ENCODE assay signal across 16 cellular contexts in the genomic region with DNA sequence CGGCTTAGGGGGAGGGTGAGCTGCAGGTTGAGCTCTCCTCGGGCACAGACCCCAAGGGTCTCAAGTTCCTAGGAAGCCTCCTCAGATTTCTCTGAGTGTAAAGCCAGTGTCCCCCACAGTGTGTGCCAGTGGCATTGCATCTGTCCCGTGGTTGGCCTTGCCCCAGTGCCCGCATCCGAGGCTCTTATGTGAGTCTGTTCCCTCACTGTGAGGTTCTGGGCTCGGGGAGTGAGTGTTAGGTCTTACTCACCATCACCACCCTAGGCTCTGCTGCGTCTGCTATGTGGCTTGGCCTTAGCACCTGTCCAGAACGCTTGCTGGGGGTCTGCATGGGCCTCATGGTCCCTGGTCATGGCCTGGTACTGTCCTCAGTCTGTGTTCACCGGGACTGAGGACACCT.
DNase-seq lines count a peak whose midpoint lies in the region; ATAC-seq and TF ChIP-seq lines count a peak whose summit lies in the region.
"Had no signal": no experiment of that assay in that cellular context is flagged by ENCODE, and none has a peak within 500 bp of the region (broad histone marks: within the 10 kb centered on the region; RNA-seq: fewer than 3 reads in every experiment).

No MANE protein-coding gene starts in this region.

- DNase-seq in osteoblast (ENCODE audit: insufficient read length, low spot score, missing footprints) (peak; percentile 48), left lung (no peak), NK-92 (lab: John Stamatoyannopoulos, UW; ENCODE audit: unreplicated experiment) (no peak), GM23338 (ENCODE audit: low spot score) (no peak)
- DNase-seq: ACHN; CD8-positive, alpha-beta T cell; COR-L47; DMS153; DMS79 treated with DMSO at 0.1 percent for 48 hours; EL had no signal

- H3K4me3 ChIP-seq in BLaER1 (no peak overlapping the region), osteoblast (ENCODE audit: insufficient read depth, low read length) (no peak overlapping the region), left lung (no peak overlapping the region), GM23338 (no peak overlapping the region)

- H3K36me3 ChIP-seq in BLaER1, result no peaks in the 10 kb centered on the region
- no peaks in the 10 kb centered on the region for H3K36me3 ChIP-seq in osteoblast (ENCODE audit: insufficient read depth, low read length)
- H3K36me3 ChIP-seq in left lung, result no peaks in the 10 kb centered on the region
- H3K36me3 ChIP-seq in GM23338 (ENCODE audit: insufficient read depth), result no peaks in the 10 kb centered on the region

- H3K9me3 ChIP-seq in BLaER1 (no peaks in the 10 kb centered on the region), osteoblast (ENCODE audit: low read depth, low read length) (no peaks in the 10 kb centered on the region), left lung (no peaks in the 10 kb centered on the region)

- H3K9me2 ChIP-seq in GM23338 (ENCODE audit: insufficient read depth), result no peaks in the 10 kb centered on the region

- H2AFZ ChIP-seq in osteoblast (ENCODE audit: low read length) (no peak overlapping the region), GM23338 (no peak overlapping the region)

- intact Hi-C loops in left lung (cut with DNase I), result no loop called here

- H3K4me2 ChIP-seq in BLaER1 (peak overlapping the region; percentile 62), osteoblast (ENCODE audit: insufficient read depth, low read length) (no peak overlapping the region), GM23338 (no peak overlapping the region)

- H3K79me2 ChIP-seq in osteoblast (ENCODE audit: insufficient read depth, low read length) (no peaks in the 10 kb centered on the region), GM23338 (replicated peaks; ENCODE audit: insufficient read depth) (no peaks in the 10 kb centered on the region)

- no peaks in the 10 kb centered on the region; the same call in 2 of the 3 replicates for H3K9me3 Mint-ChIP-seq in GM23338
- H3K9me3 Mint-ChIP-seq: CD8-positive, alpha-beta T cell had no signal

- H3K4me1 Mint-ChIP-seq in GM23338, result peaks cover 17% of the 10 kb centered on the region

- ATAC-seq in left lung, result no peak
- no peak for ATAC-seq in GM23338
- ATAC-seq: CD8-positive, alpha-beta T cell; HCT116 had no signal

- H3K4me3 Mint-ChIP-seq in GM23338, result no peak overlapping the region
- H3K4me3 Mint-ChIP-seq: CD8-positive, alpha-beta T cell had no signal

- H4K20me1 ChIP-seq in BLaER1 (no peaks in the 10 kb centered on the region), osteoblast (ENCODE audit: insufficient read depth, low read length) (no peaks in the 10 kb centered on the region), GM23338 (replicated peaks; ENCODE audit: insufficient read depth) (0 out of 2 replicates have a peak, but pooled peaks cover 3% of the 10 kb centered on the region)

- no peak overlapping the region for H3K27ac Mint-ChIP-seq in GM23338
- H3K27ac Mint-ChIP-seq: CD8-positive, alpha-beta T cell had no signal

- no peaks in the 10 kb centered on the region; the same call in 2 of the 3 replicates for H3K36me3 Mint-ChIP-seq in GM23338 (ENCODE audit: low read depth)
- H3K36me3 Mint-ChIP-seq: CD8-positive, alpha-beta T cell had no signal

- H3K9ac ChIP-seq in BLaER1, result no peak overlapping the region

- no peaks in the 10 kb centered on the region for H3F3A ChIP-seq in GM23338 (replicated peaks; ENCODE audit: low read depth)

- H3K27me3 Mint-ChIP-seq in GM23338 (ENCODE audit: insufficient read depth, low read depth, poor library complexity), result peaks cover 27% of the 10 kb centered on the region

- H3K27me3 ChIP-seq in BLaER1 (no peaks in the 10 kb centered on the region), osteoblast (ENCODE audit: insufficient read depth, low read length) (no peaks in the 10 kb centered on the region), left lung (no peaks in the 10 kb centered on the region), GM23338 (ENCODE audit: insufficient read depth) (no peaks in the 10 kb centered on the region)

- H3K27ac ChIP-seq in BLaER1, result peak overlapping the region; percentile 45
- H3K27ac ChIP-seq in angular gyrus (ENCODE audit: low read depth, low read length), result peak overlapping the region; percentile 34
- H3K27ac ChIP-seq in osteoblast (ENCODE audit: low read depth, low read length), result no peak overlapping the region
- H3K27ac ChIP-seq in temporal lobe (ENCODE audit: low read depth, low read length), result peak overlapping the region; percentile 42
- H3K27ac ChIP-seq in left lung, result no peak overlapping the region
- H3K27ac ChIP-seq in GM23338 (ENCODE audit: low read depth), result no peak overlapping the region
- H3K27ac ChIP-seq: C4-2B, HL-60 had no signal

- TF ChIP-seq CTCF in osteoblast (IDR thresholded peaks at IDR 0.05; ENCODE audit: extremely low read depth, low read depth, low read length) (no peak), left lung (IDR thresholded peaks at IDR 0.05) (no peak), GM23338 (conservative IDR thresholded peaks at IDR 0.05; ENCODE audit: low read depth in 2 of 2) (no peak)

- H3K4me1 ChIP-seq in BLaER1, result peaks cover 66% of the 10 kb centered on the region
- H3K4me1 ChIP-seq in osteoblast (ENCODE audit: insufficient read depth, low read length), result peaks cover 2% of the 10 kb centered on the region
- no peaks in the 10 kb centered on the region for H3K4me1 ChIP-seq in left lung
- no peaks in the 10 kb centered on the region for H3K4me1 ChIP-seq in GM23338 (ENCODE audit: insufficient read depth)

TF ChIP-seq in GM23338, 12 proteins besides CTCF, POLR2A, EP300 and RAD21 (continues in another document):
- TF ChIP-seq POLR2AphosphoS5 (IDR thresholded peaks at IDR 0.05; ENCODE audit: low read depth) (no peak), EZH2 (IDR thresholded peaks at IDR 0.05; ENCODE audit: low read depth, unreplicated experiment) (no peak), EZH2phosphoT487 (IDR thresholded peaks at IDR 0.05; ENCODE audit: unreplicated experiment) (no peak)
- TF ChIP-seq, protein P1, sequence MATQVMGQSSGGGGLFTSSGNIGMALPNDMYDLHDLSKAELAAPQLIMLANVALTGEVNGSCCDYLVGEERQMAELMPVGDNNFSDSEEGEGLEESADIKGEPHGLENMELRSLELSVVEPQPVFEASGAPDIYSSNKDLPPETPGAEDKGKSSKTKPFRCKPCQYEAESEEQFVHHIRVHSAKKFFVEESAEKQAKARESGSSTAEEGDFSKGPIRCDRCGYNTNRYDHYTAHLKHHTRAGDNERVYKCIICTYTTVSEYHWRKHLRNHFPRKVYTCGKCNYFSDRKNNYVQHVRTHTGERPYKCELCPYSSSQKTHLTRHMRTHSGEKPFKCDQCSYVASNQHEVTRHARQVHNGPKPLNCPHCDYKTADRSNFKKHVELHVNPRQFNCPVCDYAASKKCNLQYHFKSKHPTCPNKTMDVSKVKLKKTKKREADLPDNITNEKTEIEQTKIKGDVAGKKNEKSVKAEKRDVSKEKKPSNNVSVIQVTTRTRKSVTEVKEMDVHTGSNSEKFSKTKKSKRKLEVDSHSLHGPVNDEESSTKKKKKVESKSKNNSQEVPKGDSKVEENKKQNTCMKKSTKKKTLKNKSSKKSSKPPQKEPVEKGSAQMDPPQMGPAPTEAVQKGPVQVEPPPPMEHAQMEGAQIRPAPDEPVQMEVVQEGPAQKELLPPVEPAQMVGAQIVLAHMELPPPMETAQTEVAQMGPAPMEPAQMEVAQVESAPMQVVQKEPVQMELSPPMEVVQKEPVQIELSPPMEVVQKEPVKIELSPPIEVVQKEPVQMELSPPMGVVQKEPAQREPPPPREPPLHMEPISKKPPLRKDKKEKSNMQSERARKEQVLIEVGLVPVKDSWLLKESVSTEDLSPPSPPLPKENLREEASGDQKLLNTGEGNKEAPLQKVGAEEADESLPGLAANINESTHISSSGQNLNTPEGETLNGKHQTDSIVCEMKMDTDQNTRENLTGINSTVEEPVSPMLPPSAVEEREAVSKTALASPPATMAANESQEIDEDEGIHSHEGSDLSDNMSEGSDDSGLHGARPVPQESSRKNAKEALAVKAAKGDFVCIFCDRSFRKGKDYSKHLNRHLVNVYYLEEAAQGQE (IDR thresholded peaks at IDR 0.05; ENCODE audit: unreplicated experiment), result no peak

Comparison
In these comparisons a context has a peak if more than half of its experiments do, and no peak if none do; other contexts are left out.
1. H3K27ac ChIP-seq: peak in BLaER1 (single experiment), angular gyrus (single experiment) and temporal lobe (single experiment); none in osteoblast (single experiment), left lung (0 of 2) and GM23338 (single experiment).